In the genomic region with DNA sequence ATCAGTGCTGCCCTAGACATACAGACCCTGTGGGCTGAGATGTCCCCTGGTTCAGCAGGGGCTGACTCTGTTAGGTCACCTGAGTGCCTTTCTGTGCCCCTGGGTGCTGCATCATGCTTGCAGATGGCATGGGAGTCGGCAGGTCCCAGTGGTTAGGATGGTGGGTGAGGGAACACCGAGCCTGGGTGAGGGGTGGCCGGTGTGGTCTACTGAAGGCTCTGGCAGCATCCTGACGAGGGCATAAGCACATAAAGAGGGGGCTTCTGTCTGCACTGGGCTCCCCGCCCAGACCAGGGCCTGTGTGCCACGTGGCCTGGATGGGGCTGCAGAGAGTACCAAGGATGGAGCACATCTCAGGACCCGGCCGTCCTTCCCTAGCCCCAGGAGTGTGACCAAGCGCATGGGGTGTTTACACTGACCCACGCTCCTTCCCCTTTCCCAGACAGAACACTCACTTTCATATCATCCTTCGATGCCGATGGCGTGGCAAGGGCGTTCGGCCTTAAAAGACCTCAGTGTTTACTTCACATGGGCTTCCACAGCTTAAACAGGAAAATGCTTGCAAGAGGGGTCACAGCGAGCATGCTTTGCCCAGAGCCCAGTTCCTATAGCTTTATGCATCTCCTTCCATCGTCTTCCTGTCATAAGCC, we compare ENCODE assay signal across 1 cellular context.
TF ChIP-seq lines count a peak whose summit lies in the region.

No MANE protein-coding gene starts in this region.

TF ChIP-seq in H1, 55 proteins besides CTCF, POLR2A, EP300 and RAD21 (continued from another document):
- no peak for TF ChIP-seq TAF7 (optimal IDR thresholded peaks at IDR 0.05; ENCODE audit: borderline replicate concordance, low read depth, low read length)
- TF ChIP-seq USF2 (IDR thresholded peaks at IDR 0.05; ENCODE audit: low read length), result no peak
- TF ChIP-seq HDAC2 (IDR thresholded peaks at IDR 0.05; ENCODE audit: borderline replicate concordance in 1 of 2, low read depth in 2 of 2, low read length in 2 of 2), result no peak
- no peak for TF ChIP-seq RBBP5 (IDR thresholded peaks at IDR 0.05; ENCODE audit: borderline replicate concordance, low read depth, low read length)
- no peak for TF ChIP-seq E2F6 (IDR thresholded peaks at IDR 0.05)
- TF ChIP-seq CBX8 (IDR thresholded peaks at IDR 0.05; ENCODE audit: borderline replicate concordance, low read depth, low read length), result no peak
- TF ChIP-seq TCF12 (IDR thresholded peaks at IDR 0.05; ENCODE audit: low read depth, low read length), result no peak
- TF ChIP-seq RXRA (IDR thresholded peaks at IDR 0.05; ENCODE audit: insufficient read depth, low read depth, low read length), result no peak
- TF ChIP-seq GABPA (IDR thresholded peaks at IDR 0.05; ENCODE audit: borderline replicate concordance, insufficient read depth, low read length), result no peak
- no peak for TF ChIP-seq JUND (IDR thresholded peaks at IDR 0.05; ENCODE audit: low read length)
- TF ChIP-seq ATF3 (IDR thresholded peaks at IDR 0.05; ENCODE audit: insufficient read depth, low read depth, low read length), result no peak
- no peak for TF ChIP-seq SIN3A (conservative IDR thresholded peaks at IDR 0.05 in 1 of 2, IDR thresholded peaks at IDR 0.05 in 1 of 2; ENCODE audit: low read depth in 1 of 2, low read length in 2 of 2)
- no peak for TF ChIP-seq CHD1 (IDR thresholded peaks at IDR 0.05; ENCODE audit: low read depth, low read length)
- no peak for TF ChIP-seq RFX5 (IDR thresholded peaks at IDR 0.05; ENCODE audit: borderline replicate concordance, low read depth, low read length)
- TF ChIP-seq CBX5 (IDR thresholded peaks at IDR 0.05; ENCODE audit: low read depth, low read length), result no peak
- TF ChIP-seq ATF2 (IDR thresholded peaks at IDR 0.05; ENCODE audit: low read length), result no peak
